ENCODE assay signal across 8 cellular contexts in the genomic region with DNA sequence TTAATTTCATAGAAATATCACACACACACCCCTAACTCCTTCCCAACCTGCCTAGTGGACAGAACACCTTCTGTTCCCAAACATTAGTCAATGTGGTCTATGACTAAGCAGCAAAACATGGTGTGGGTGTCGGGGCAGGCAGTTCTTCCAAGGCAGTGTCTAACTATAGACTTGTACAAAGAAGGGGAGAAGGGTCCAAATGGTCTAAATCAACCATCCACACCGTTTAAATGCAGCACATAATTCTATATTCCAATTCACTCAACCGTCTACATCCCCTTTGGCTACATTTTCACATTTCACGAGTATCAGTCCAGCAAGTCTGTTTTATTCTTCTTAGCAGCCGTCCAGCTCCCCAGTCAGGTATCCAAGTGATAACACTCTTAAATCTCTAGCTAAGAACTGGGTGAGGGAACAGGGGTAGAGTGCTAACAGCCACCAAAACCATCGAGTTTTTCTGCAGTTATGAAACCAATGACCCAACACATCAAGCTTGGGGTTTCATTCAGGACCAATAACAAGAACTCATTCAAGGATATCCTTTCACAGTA. TPM values are rescaled to one million over a fixed set of nuclear protein-coding genes. Genes with fewer than 3 reads are reported as not detected.
DNase-seq lines count a peak whose midpoint lies in the region; ATAC-seq and TF ChIP-seq lines count a peak whose summit lies in the region.

No MANE protein-coding gene starts in this region.

- TF ChIP-seq CTCF in gastroesophageal sphincter (IDR thresholded peaks at IDR 0.05) (no peak), stomach (IDR thresholded peaks at IDR 0.05) (no peak), GM10248 (IDR thresholded peaks at IDR 0.05; ENCODE audit: control extremely low read depth, extremely low read depth, low read depth, missing control alignments) (no peak)

- H3K4me3 ChIP-seq in gastroesophageal sphincter (peak overlapping the region; percentile 63), stomach (peak overlapping the region; percentile 58 to 70 (median 63))

- H3K27me3 ChIP-seq in gastroesophageal sphincter, result no peaks in the 10 kb centered on the region
- H3K27me3 ChIP-seq in stomach, result peaks cover 0 to 5% (median 0%) of the 10 kb centered on the region in 3 donors

- TF ChIP-seq POLR2A in gastroesophageal sphincter (IDR thresholded peaks at IDR 0.05) (no peak), stomach (IDR thresholded peaks at IDR 0.05) (no peak)

- no peaks in the 10 kb centered on the region for H3K9me3 Mint-ChIP-seq in T-cell

- H3K36me3 Mint-ChIP-seq in T-cell, result no peaks in the 10 kb centered on the region

- H3K4me1 ChIP-seq in gastroesophageal sphincter, result peaks cover 0 to 51% (median 12%) of the 10 kb centered on the region in 3 donors
- peaks cover 16 to 76% (median 54%) of the 10 kb centered on the region in 4 donors for H3K4me1 ChIP-seq in stomach

- no peaks in the 10 kb centered on the region for H3K36me3 ChIP-seq in gastroesophageal sphincter
- no peaks in the 10 kb centered on the region for H3K36me3 ChIP-seq in stomach

- DNase-seq in RKO (ENCODE audit: low spot score), result peak; percentile 51
- no peak for DNase-seq in stomach
- DNase-seq in NCI-H1694 (lab: John Stamatoyannopoulos, UW), result no peak
- DNase-seq in T-cell, result no peak
- no peak for DNase-seq in GM10248 (ENCODE audit: extremely low spot score)

- H3K9me3 ChIP-seq in gastroesophageal sphincter (no peaks in the 10 kb centered on the region), stomach (no peaks in the 10 kb centered on the region)

- no peak overlapping the region for H3K4me3 Mint-ChIP-seq in T-cell

- H3K27ac ChIP-seq in gastroesophageal sphincter (peak overlapping the region; percentile 67 to 92 (median 90)), stomach (peak overlapping the region; percentile 66 to 97 (median 93))

- CTCF ChIA-PET in T-cell (lab: Charles Lee), result no interaction called here
- CTCF ChIA-PET in GM10248 (lab: Yijun Ruan, JAX), result interaction anchor here (0.6 to 1.9 kb wide), 2 partner anchors 12 to 18 kb away, joined by 3 to 9 read pairs; no protein-coding TSS in a partner anchor

- peaks cover 24 to 42% of the 10 kb centered on the region in 2 donors for H3K27me3 Mint-ChIP-seq in T-cell

- H3K4me1 Mint-ChIP-seq in T-cell, result peaks cover 18 to 22% (median 19%) of the 10 kb centered on the region in 3 donors

- intact Hi-C loops in stomach (cut with DNase I; ENCODE audit: low total_unique reads), result no loop called here

- POLR2A ChIA-PET in T-cell (lab: Charles Lee) (no interaction called here), GM10248 (lab: Yijun Ruan, JAX) (no interaction called here)

- ATAC-seq in GM21360 (IDR thresholded peaks at IDR 0.05; ENCODE audit: unreplicated experiment) (peak; percentile 34), gastroesophageal sphincter (no peak), T-cell (replicated peaks in 1 of 4) (no peak), HG02938 (IDR thresholded peaks at IDR 0.05; ENCODE audit: unreplicated experiment) (no peak)

- 14 to 19% methylated on average over 6 of the region's 6 CpGs for WGBS in gastroesophageal sphincter (ENCODE audit: low coverage in 1 of 2), 2 donors
- 13 to 25% (median 15%) methylated on average over 6 of the region's 6 CpGs for WGBS in stomach, 5 donors

- TF ChIP-seq EP300 in gastroesophageal sphincter (IDR thresholded peaks at IDR 0.05) (no peak), stomach (IDR thresholded peaks at IDR 0.05) (no peak)

- no peak overlapping the region for H3K27ac Mint-ChIP-seq in T-cell

RNA-seq across cellular contexts. Expression of gene ZNF608, which starts 3.4 kb away (rescaled TPM):
- total RNA-seq in gastroesophageal sphincter (10 to 100 TPM; 24.4 to 41.4 (median 36.1) TPM), stomach (100 to 1,000 TPM in 1 of 5 donors, 10 to 100 TPM in 4; 19.0 to 386 (median 27.2) TPM), T-cell (1 to 10 TPM in 2 of 5 donors, under 1 TPM in 3; 0.26 to 1.3 (median 0.49) TPM)
- 1 to 10 TPM; 5.5 to 8.7 (median 7.5) TPM for polyA plus RNA-seq in stomach

Comparison
In these comparisons a context has a peak if more than half of its experiments do, and no peak if none do; other contexts are left out.
1. RNA of gene ZNF608, which starts 3.4 kb away (total RNA-seq): 24.4 to 41.4 TPM in gastroesophageal sphincter and 19.0 to 386 TPM in stomach; 0.26 to 1.3 TPM in T-cell; every median in the first group is over 4 times any median in the second.